ENCODE assay signal across 1 cellular context in the genomic region with DNA sequence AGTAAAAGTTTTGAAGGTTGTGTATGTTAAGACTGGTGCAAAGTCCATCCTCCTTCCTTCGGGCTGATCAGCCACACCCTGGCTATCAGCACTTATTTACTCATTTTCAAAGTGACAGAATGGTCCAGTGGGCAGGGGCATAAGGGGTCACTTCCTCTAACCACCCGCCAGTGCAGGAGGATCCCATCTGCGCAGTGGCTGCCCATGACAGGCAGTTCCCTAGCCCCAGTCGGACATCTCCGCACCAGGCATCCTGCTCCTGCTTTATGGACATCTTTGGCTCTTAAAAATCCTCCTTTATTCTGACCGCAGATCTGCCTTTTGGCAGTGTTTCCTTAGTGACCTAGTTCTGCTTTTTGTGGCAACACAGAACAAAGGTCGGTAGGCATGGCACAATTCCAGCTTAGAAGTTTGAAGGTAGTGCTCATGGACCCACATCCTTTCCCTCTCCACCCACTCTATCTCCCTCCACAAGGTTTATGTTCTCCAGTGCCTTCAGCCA.
TF ChIP-seq lines count a peak whose summit lies in the region.

No MANE protein-coding gene starts in this region.

TF ChIP-seq in SK-N-SH, 30 proteins besides CTCF, POLR2A, EP300 and RAD21 (continued from another document):
- TF ChIP-seq, protein P1, sequence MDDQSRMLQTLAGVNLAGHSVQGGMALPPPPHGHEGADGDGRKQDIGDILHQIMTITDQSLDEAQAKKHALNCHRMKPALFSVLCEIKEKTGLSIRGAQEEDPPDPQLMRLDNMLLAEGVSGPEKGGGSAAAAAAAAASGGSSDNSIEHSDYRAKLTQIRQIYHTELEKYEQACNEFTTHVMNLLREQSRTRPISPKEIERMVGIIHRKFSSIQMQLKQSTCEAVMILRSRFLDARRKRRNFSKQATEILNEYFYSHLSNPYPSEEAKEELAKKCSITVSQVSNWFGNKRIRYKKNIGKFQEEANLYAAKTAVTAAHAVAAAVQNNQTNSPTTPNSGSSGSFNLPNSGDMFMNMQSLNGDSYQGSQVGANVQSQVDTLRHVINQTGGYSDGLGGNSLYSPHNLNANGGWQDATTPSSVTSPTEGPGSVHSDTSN (IDR thresholded peaks at IDR 0.05): no peak
- TF ChIP-seq MXI1 (IDR thresholded peaks at IDR 0.05; ENCODE audit: low read depth, low read length) (no peak), SMC3 (IDR thresholded peaks at IDR 0.05; ENCODE audit: low read depth, low read length) (no peak), EZH2phosphoT487 (IDR thresholded peaks at IDR 0.05; ENCODE audit: borderline replicate concordance, low read depth) (no peak)
- TF ChIP-seq, protein P2, sequence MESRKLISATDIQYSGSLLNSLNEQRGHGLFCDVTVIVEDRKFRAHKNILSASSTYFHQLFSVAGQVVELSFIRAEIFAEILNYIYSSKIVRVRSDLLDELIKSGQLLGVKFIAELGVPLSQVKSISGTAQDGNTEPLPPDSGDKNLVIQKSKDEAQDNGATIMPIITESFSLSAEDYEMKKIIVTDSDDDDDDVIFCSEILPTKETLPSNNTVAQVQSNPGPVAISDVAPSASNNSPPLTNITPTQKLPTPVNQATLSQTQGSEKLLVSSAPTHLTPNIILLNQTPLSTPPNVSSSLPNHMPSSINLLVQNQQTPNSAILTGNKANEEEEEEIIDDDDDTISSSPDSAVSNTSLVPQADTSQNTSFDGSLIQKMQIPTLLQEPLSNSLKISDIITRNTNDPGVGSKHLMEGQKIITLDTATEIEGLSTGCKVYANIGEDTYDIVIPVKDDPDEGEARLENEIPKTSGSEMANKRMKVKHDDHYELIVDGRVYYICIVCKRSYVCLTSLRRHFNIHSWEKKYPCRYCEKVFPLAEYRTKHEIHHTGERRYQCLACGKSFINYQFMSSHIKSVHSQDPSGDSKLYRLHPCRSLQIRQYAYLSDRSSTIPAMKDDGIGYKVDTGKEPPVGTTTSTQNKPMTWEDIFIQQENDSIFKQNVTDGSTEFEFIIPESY (IDR thresholded peaks at IDR 0.05; ENCODE audit: borderline replicate concordance, low read depth): no peak
